ENCODE assay signal across 8 cellular contexts in genomic region chrX:1592128-1592862, GRCh38. TPM values are rescaled to one million over a fixed set of nuclear protein-coding genes. Genes with fewer than 3 reads are reported as not detected.
DNase-seq lines count a peak whose midpoint lies in the region; ATAC-seq, FAIRE-seq and TF ChIP-seq lines count a peak whose summit lies in the region.

No MANE protein-coding gene starts in this region.

- no peak for TF ChIP-seq RAD21 in A549 (conservative IDR thresholded peaks at IDR 0.05 in 1 of 2, IDR thresholded peaks at IDR 0.05 in 1 of 2)

- peak overlapping the region; percentile 80 for H3K4me2 ChIP-seq in A549

- peak overlapping the region; percentile 99 for H3K4me3 ChIP-seq in A549
- H3K4me3 ChIP-seq in WI38 (ENCODE audit: low read depth, low read length), result peak overlapping the region; percentile 92
- H3K4me3 ChIP-seq in fibroblast of mammary gland (ENCODE audit: control insufficient read depth, low read depth, low read length), result peak overlapping the region; percentile 82

- H3K9me3 ChIP-seq in A549, result no peaks in the 10 kb centered on the region

- TF ChIP-seq POLR2A in A549 (IDR thresholded peaks at IDR 0.05; ENCODE audit: low read length) (no peak), GM15510 (IDR thresholded peaks at IDR 0.05; ENCODE audit: borderline replicate concordance, extremely low read depth, insufficient read length) (peak; percentile 12)

- POLR2A ChIA-PET in A549 (lab: Yijun Ruan, JAX), result no interaction called here

- TF ChIP-seq CTCF in A549 (IDR thresholded peaks at IDR 0.05) (no peak), WI38 (IDR thresholded peaks at IDR 0.05; ENCODE audit: low read depth, low read length) (no peak), fibroblast of mammary gland (conservative IDR thresholded peaks at IDR 0.05; ENCODE audit: control insufficient read depth, insufficient read depth, low read depth, low read length) (no peak), osteocyte (IDR thresholded peaks at IDR 0.05) (no peak)

- TF ChIP-seq EP300 in A549 (IDR thresholded peaks at IDR 0.05), result no peak

- H3K4me1 ChIP-seq in A549, result peaks cover 6% of the 10 kb centered on the region; the same call in 2 of the 3 replicates

- CTCF ChIA-PET in A549 (lab: Yijun Ruan, JAX), result no interaction called here

- ATAC-seq in A549 (peak; percentile 37 to 46; a peak in 4 of 6 replicates), HG02973 (IDR thresholded peaks at IDR 0.05; ENCODE audit: unreplicated experiment) (peak; percentile 39)

- peaks cover 18% of the 10 kb centered on the region for H3K36me3 Mint-ChIP-seq in osteocyte (ENCODE audit: unreplicated experiment)

- H3K9me3 Mint-ChIP-seq in osteocyte (ENCODE audit: unreplicated experiment), result no peaks in the 10 kb centered on the region

- DNase-seq in A549 (ENCODE audit: low read depth in 1 of 2, low spot score in 1 of 2) (no peak), fibroblast of mammary gland (ENCODE audit: low read depth) (peak; percentile 24), osteocyte (ENCODE audit: extremely low spot score, unreplicated experiment) (peak; percentile 79), ureter (ENCODE audit: low spot score) (no peak)
- no peak for DNase-seq in effector CD4-positive, alpha-beta T cell

- WGBS in A549 (ENCODE audit: missing lambda C conversion rate), result 4% methylated on average over 33 of the region's 34 CpGs

- peaks cover 10% of the 10 kb centered on the region for H3K4me1 Mint-ChIP-seq in osteocyte (ENCODE audit: unreplicated experiment)

- H3K27me3 Mint-ChIP-seq in osteocyte (ENCODE audit: unreplicated experiment), result no peaks in the 10 kb centered on the region

- peak overlapping the region; percentile 90 for H3K27ac Mint-ChIP-seq in osteocyte (ENCODE audit: unreplicated experiment)

- H3K27ac ChIP-seq in A549, result peak overlapping the region; percentile 99

- peak overlapping the region; percentile 90 for H3K4me3 Mint-ChIP-seq in osteocyte (ENCODE audit: unreplicated experiment)

- FAIRE-seq in A549 (lab: Jason Lieb, UNC), result no peak

TF ChIP-seq in A549, 52 proteins besides CTCF, POLR2A, EP300 and RAD21:
- no peak for TF ChIP-seq KDM1A (IDR thresholded peaks at IDR 0.05; ENCODE audit: low read depth)
- TF ChIP-seq PBX3 (IDR thresholded peaks at IDR 0.05), result no peak
- no peak for TF ChIP-seq NPAS2 (CRISPR knock-in tag; IDR thresholded peaks at IDR 0.05; ENCODE audit: borderline replicate concordance)
- no peak for TF ChIP-seq CBX2 (IDR thresholded peaks at IDR 0.05; ENCODE audit: borderline replicate concordance, low read depth)
- TF ChIP-seq FOSL2 (IDR thresholded peaks at IDR 0.05), result no peak
- TF ChIP-seq FOSL2 (CRISPR knock-in tag; IDR thresholded peaks at IDR 0.05), result no peak
- TF ChIP-seq EHF (CRISPR knock-in tag; IDR thresholded peaks at IDR 0.05), result no peak
- TF ChIP-seq CBX8 (IDR thresholded peaks at IDR 0.05), result no peak
- no peak for TF ChIP-seq SMC3 (IDR thresholded peaks at IDR 0.05)
- no peak for TF ChIP-seq CHD2 (IDR thresholded peaks at IDR 0.05; ENCODE audit: low read length, partially characterized antibody)

RNA-seq across cellular contexts. Expression of gene AKAP17A, which starts 0.9 kb away (rescaled TPM):
- polyA plus RNA-seq in A549 (2011; rRNA removed), result 18.0 and 24.9 TPM in 2 replicates
- polyA plus RNA-seq in A549 (2012; cell fraction: cytosol; rRNA removed), result 39.4 and 42.5 TPM in 2 replicates
- polyA plus RNA-seq in A549 (2012; cell fraction: nucleus; rRNA removed), result 110 and 134 TPM in 2 replicates
- polyA plus RNA-seq in A549 (2017; fragmentation: RNase III; extraction: RNeasy Plus Mini Kit Qiagen cat#74134 plus additional on column Dnase treatment), result 27.3 to 32.9 TPM (median 32.5 TPM) in 3 replicates
- polyA minus RNA-seq in A549 (2011; rRNA and poly(A)+ RNA removed), result 10.9 and 14.5 TPM in 2 replicates
- 43.6 and 48.7 TPM in 2 replicates for total RNA-seq in osteocyte
- total RNA-seq in ureter, result 45.1 TPM

RNA-seq across cellular contexts. Expression of gene ASMT, which starts 22.6 kb away (rescaled TPM):
- polyA plus RNA-seq in A549 (2011; rRNA removed) (0.16 TPM in 2 replicates), A549 (2017; fragmentation: RNase III; extraction: RNeasy Plus Mini Kit Qiagen cat#74134 plus additional on column Dnase treatment) (0.12 to 0.20 TPM in 2 of 3 replicates, not detected in the other)
- polyA plus RNA-seq in A549 (2012; cell fraction: cytosol; rRNA removed), result 0.06 and 0.09 TPM in 2 replicates
- polyA plus RNA-seq in A549 (2012; cell fraction: nucleus; rRNA removed), result 0.72 and 1.8 TPM in 2 replicates
- polyA minus RNA-seq in A549 (2011; rRNA and poly(A)+ RNA removed), result 1.6 TPM in 1 of 2 replicates, not detected in the other
- total RNA-seq in osteocyte (not detected in 2 replicates), ureter (1.3 TPM)

RNA-seq across cellular contexts. Expression of gene P2RY8, which starts 55.3 kb away (rescaled TPM):
- polyA plus RNA-seq in A549 (2011; rRNA removed) (not detected in 2 replicates), A549 (2017; fragmentation: RNase III; extraction: RNeasy Plus Mini Kit Qiagen cat#74134 plus additional on column Dnase treatment) (0.03 TPM in 1 of 3 replicates, not detected in the others)
- 0.01 TPM in 1 of 2 replicates, not detected in the other for polyA plus RNA-seq in A549 (2012; cell fraction: cytosol; rRNA removed)
- polyA plus RNA-seq in A549 (2012; cell fraction: nucleus; rRNA removed), result not detected in 2 replicates
- polyA minus RNA-seq in A549 (2011; rRNA and poly(A)+ RNA removed), result not detected in 2 replicates
- total RNA-seq in osteocyte (not detected in 2 replicates), ureter (3.4 TPM)

Comparison
In these comparisons a context has a peak if more than half of its experiments do, and no peak if none do; other contexts are left out.
1. DNase-seq: peak in fibroblast of mammary gland (single experiment) and osteocyte (single experiment); none in A549 (0 of 2), effector CD4-positive, alpha-beta T cell (single experiment) and ureter (single experiment).
2. Peak in every context shown above with its lines, with median percentiles within 50 percentile points of each other: H3K4me3 ChIP-seq.